Comparison of ENCODE assay signal across 9 cellular contexts in the genomic region with DNA sequence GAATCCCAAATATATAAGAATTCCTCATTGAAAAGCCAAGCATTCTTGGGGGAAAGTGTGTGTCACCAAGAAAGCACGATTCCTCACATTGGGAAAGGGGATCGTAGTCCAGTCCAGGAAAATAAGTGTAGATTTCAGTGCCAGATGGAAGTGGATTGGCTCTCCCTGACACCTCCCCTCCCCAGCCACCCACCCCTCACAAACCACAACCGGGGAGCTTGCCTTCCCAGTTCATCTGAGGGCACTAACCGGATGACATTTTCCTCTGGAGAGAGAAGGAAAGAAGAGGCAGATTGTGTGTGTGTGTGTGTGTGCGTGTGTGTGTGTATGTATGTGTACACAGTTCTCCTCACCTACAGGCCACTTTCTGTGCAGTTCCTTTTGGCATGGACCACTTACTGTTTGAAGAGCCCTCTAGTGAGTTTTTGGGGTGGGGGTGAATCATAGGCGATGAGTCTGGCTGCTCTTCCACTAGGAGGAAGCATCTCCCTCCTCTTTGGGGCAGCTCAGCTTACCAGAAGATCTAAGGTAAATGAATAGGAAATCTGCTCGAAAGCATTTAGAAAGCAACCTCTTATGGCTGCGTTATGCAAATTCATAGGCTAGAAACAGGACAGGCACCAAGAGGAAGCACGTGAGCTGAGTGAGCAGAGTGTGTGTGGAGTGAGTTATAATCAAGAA. TPM values are rescaled to one million over a fixed set of nuclear protein-coding genes. Genes with fewer than 3 reads are reported as not detected.
A peak's percentile ranks its signal among the peaks of the same experiment; 100 is the strongest.
DNase-seq lines count a peak whose midpoint lies in the region; TF ChIP-seq lines count a peak whose summit lies in the region.
"Had no signal": no experiment of that assay in that cellular context is flagged by ENCODE, and none has a peak within 500 bp of the region (broad histone marks: within the 10 kb centered on the region; RNA-seq: fewer than 3 reads in every experiment).

No MANE protein-coding gene starts in this region.

- H3K4me3 ChIP-seq in GM12865 (ENCODE audit: low read depth, low read length): no peak overlapping the region
- 0 out of 2 replicates have a peak overlapping the region, but pooled peaks have one; percentile 5 for H3K4me3 ChIP-seq in HFF-Myc (replicated peaks; ENCODE audit: low read depth, low read length)
- no peak overlapping the region for H3K4me3 ChIP-seq in mammary epithelial cell (replicated peaks in 1 of 3; ENCODE audit: insufficient read depth in 1 of 3, low read depth in 2 of 3, low read length in 3 of 3)
- H3K4me3 ChIP-seq in H7 (ENCODE audit: insufficient read depth, low read depth, low read length): no peak overlapping the region

- no TSS peak for BruUV-seq in mammary epithelial cell (replicated peaks; lab: Mats Ljungman, UMichigan)

- no peak overlapping the region for H3K9ac ChIP-seq in mammary epithelial cell (ENCODE audit: insufficient read depth, low read length)

- H3K79me2 ChIP-seq in mammary epithelial cell (ENCODE audit: insufficient read depth, low read length): no peaks in the 10 kb centered on the region

- H3K4me1 Mint-ChIP-seq in activated CD4-positive, alpha-beta T cell treated with anti-CD3 and anti-CD28 coated beads, Interleukin-2, amount 10 ng/mL, durations not matched to agents 24 days and 14 days: no peaks in the 10 kb centered on the region

- H3K36me3 ChIP-seq in mammary epithelial cell (ENCODE audit: insufficient read depth, low read length) (no peaks in the 10 kb centered on the region), H7 (replicated peaks; ENCODE audit: control insufficient read depth, insufficient read depth, low read length) (no peaks in the 10 kb centered on the region)

- no peak overlapping the region for H3K4me3 Mint-ChIP-seq in activated CD4-positive, alpha-beta T cell treated with anti-CD3 and anti-CD28 coated beads, Interleukin-2, amount 10 ng/mL, durations not matched to agents 24 days and 14 days

- H3K9me3 Mint-ChIP-seq in activated CD4-positive, alpha-beta T cell treated with anti-CD3 and anti-CD28 coated beads, Interleukin-2, amount 10 ng/mL, durations not matched to agents 24 days and 14 days: no peaks in the 10 kb centered on the region

- H3K27me3 ChIP-seq in layer of hippocampus (ENCODE audit: control insufficient read depth, insufficient read depth, low read length) (no peaks in the 10 kb centered on the region), mammary epithelial cell (ENCODE audit: insufficient read depth, low read length) (peaks cover 3% of the 10 kb centered on the region), H7 (ENCODE audit: control insufficient read depth, insufficient read depth, low read length) (no peaks in the 10 kb centered on the region; the same call in 1 of the 2 replicates)

- peak overlapping the region; percentile 75 for H3K27ac ChIP-seq in layer of hippocampus (ENCODE audit: low read depth, low read length)
- H3K27ac ChIP-seq in mammary epithelial cell (ENCODE audit: insufficient read depth, low read depth, low read length): no peak overlapping the region

- peaks cover 3% of the 10 kb centered on the region for H3K27me3 Mint-ChIP-seq in activated CD4-positive, alpha-beta T cell treated with anti-CD3 and anti-CD28 coated beads, Interleukin-2, amount 10 ng/mL, durations not matched to agents 24 days and 14 days

- no peaks in the 10 kb centered on the region for H3K9me3 ChIP-seq in mammary epithelial cell (replicated peaks; ENCODE audit: insufficient read depth, low read length)

- H4K20me1 ChIP-seq in mammary epithelial cell (ENCODE audit: insufficient read depth, low read length): no peaks in the 10 kb centered on the region

- DNase-seq in GM12865 (ENCODE audit: low read depth): peak; percentile 51
- peak; percentile 83 for DNase-seq in HFF-Myc (ENCODE audit: extremely low read depth, low read depth)
- peak; percentile 28 for DNase-seq in NCI-H446 treated with DMSO at 0.1 percent for 48 hours (lab: John Stamatoyannopoulos, UW)
- DNase-seq in activated CD4-positive, alpha-beta T cell treated with anti-CD3 and anti-CD28 coated beads, Interleukin-2, amount 10 ng/mL, durations not matched to agents 24 days and 14 days: no peak
- no peak for DNase-seq in NCI-H1930 (lab: John Stamatoyannopoulos, UW)
- no peak for DNase-seq in mammary epithelial cell
- DNase-seq in H7: no peak

- intact Hi-C loops in activated CD4-positive, alpha-beta T cell treated with anti-CD3 and anti-CD28 coated beads, Interleukin-2, amount 10 ng/mL, durations not matched to agents 24 days and 14 days (cut with micrococcal nuclease): no loop called here
- intact Hi-C loops in mammary epithelial cell (cut with micrococcal nuclease): no loop called here

- CTCF ChIA-PET in mammary epithelial cell (lab: Charles Lee; ENCODE audit: low non-redundant PET): no interaction called here

- H3K36me3 Mint-ChIP-seq in activated CD4-positive, alpha-beta T cell treated with anti-CD3 and anti-CD28 coated beads, Interleukin-2, amount 10 ng/mL, durations not matched to agents 24 days and 14 days (ENCODE audit: low read depth): no peaks in the 10 kb centered on the region

- no peak overlapping the region for H3K27ac Mint-ChIP-seq in activated CD4-positive, alpha-beta T cell treated with anti-CD3 and anti-CD28 coated beads, Interleukin-2, amount 10 ng/mL, durations not matched to agents 24 days and 14 days
- H3K27ac Mint-ChIP-seq: IgD-negative memory B cell had no signal

- in situ Hi-C loops in mammary epithelial cell (cut with MboI; ENCODE audit: low sequenced_read_pairs in 2 of 2): no loop called here

- WGBS in mammary epithelial cell (ENCODE audit: low coverage, missing lambda C conversion rate): 13% methylated on average over 6 of the region's 9 CpGs

- no peak overlapping the region for H2AFZ ChIP-seq in mammary epithelial cell (ENCODE audit: low read depth, low read length)

- dilution Hi-C loops in mammary epithelial cell (cut with HindIII; ENCODE audit: low sequenced_read_pairs): no loop called here

- H3K4me1 ChIP-seq in mammary epithelial cell (ENCODE audit: insufficient read depth, low read length): no peaks in the 10 kb centered on the region

- TF ChIP-seq CTCF in GM12865 (IDR thresholded peaks at IDR 0.05; ENCODE audit: insufficient read depth, low read depth, low read length, missing control alignments) (no peak), HFF-Myc (IDR thresholded peaks at IDR 0.05; ENCODE audit: low read depth, low read length, missing control alignments) (peak; percentile 30), mammary epithelial cell (conservative IDR thresholded peaks at IDR 0.05 in 1 of 2, IDR thresholded peaks at IDR 0.05 in 1 of 2; ENCODE audit: extremely low read depth in 1 of 2, insufficient read depth in 1 of 2, low read depth in 1 of 2, low read length in 2 of 2) (no peak)

- no peak overlapping the region for H3K4me2 ChIP-seq in mammary epithelial cell (ENCODE audit: insufficient read depth, low read depth, low read length)

RNA-seq across cellular contexts. Expression of a gene that starts 20.8 kb away (rescaled TPM):
- not detected in 2 replicates for total RNA-seq in activated CD4-positive, alpha-beta T cell treated with anti-CD3 and anti-CD28 coated beads, Interleukin-2, amount 10 ng/mL, durations not matched to agents 24 days and 14 days
- under 1 TPM in 1 of 2 donors, not detected in 1; 0.17 TPM for total RNA-seq in mammary epithelial cell
- polyA plus RNA-seq in mammary epithelial cell: 0.02 TPM
- polyA minus RNA-seq in mammary epithelial cell: not detected
- 0.97 and 1.0 TPM in 2 replicates for total RNA-seq in H7 (2014; rRNA removed; shearing (Covaris generic))
- polyA plus RNA-seq: IgD-negative memory B cell had no signal

Comparison
In these comparisons a context has a peak if more than half of its experiments do, and no peak if none do; other contexts are left out.
1. DNase-seq: peak in GM12865 (single experiment), HFF-Myc (single experiment) and NCI-H446 treated with DMSO at 0.1 percent for 48 hours (single experiment); none in activated CD4-positive, alpha-beta T cell treated with anti-CD3 and anti-CD28 coated beads, Interleukin-2, amount 10 ng/mL, durations not matched to agents 24 days and 14 days (single experiment), NCI-H1930 (0 of 2), mammary epithelial cell (single experiment) and H7 (single experiment).